Comparison of ENCODE assay signal across 8 cellular contexts in the genomic region with DNA sequence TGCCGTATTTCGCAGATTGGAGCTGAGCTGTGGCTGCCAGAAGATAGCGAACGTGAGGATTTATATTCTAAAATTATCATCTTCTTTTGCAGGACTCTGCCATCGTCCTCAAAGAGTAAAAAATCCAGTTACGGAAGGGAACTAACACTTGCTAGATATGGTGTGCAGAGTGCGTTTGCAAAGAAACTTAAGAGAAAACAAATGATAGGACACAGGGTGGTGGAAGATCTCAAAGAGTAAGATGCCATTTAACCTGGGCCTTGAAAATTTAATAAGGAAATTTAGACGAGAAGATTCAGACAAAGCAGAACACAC. TPM values are rescaled to one million over a fixed set of nuclear protein-coding genes. Genes with fewer than 3 reads are reported as not detected.
DNase-seq lines count a peak whose midpoint lies in the region; ATAC-seq lines count a peak whose summit lies in the region.

No MANE protein-coding gene starts in this region.

- H3K4me1 ChIP-seq in ES-I3 (ENCODE audit: insufficient read depth, low read length) = peaks cover 12% of the 10 kb centered on the region
- peaks cover 22% of the 10 kb centered on the region; the same call in 1 of the 2 replicates for H3K4me1 ChIP-seq in HUES6 (ENCODE audit: control insufficient read depth, insufficient read depth, low read length)
- H3K4me1 ChIP-seq in duodenal mucosa (ENCODE audit: control insufficient read depth in 1 of 2, insufficient read depth in 2 of 2, low read length in 2 of 2) = peaks cover 0 to 15% of the 10 kb centered on the region in 2 donors
- H3K4me1 ChIP-seq in neuronal stem cell (ENCODE audit: control insufficient read depth in 2 of 2, insufficient read depth in 1 of 2, low read depth in 1 of 2, low read length in 2 of 2) = peaks cover 0 to 3% of the 10 kb centered on the region in 2 donors

- H2BK12ac ChIP-seq in neuronal stem cell (ENCODE audit: low read length) = no peak overlapping the region

- H4K91ac ChIP-seq in neuronal stem cell (ENCODE audit: low read depth, low read length, poor library complexity) = no peak overlapping the region

- no peak overlapping the region for H3K23ac ChIP-seq in neuronal stem cell (ENCODE audit: low read depth, low read length, poor library complexity)

- H3K4me3 ChIP-seq in HUES6 (ENCODE audit: low read depth, low read length) = peak overlapping the region; percentile 90
- H3K4me3 ChIP-seq in duodenal mucosa (ENCODE audit: low read depth in 1 of 2, low read length in 2 of 2) = peak overlapping the region; percentile 84 to 98
- H3K4me3 ChIP-seq in neuronal stem cell (ENCODE audit: low read length in 2 of 2) = peak overlapping the region; percentile 84 to 89

- H3K27ac ChIP-seq in HUES6 (ENCODE audit: low read depth, low read length) = peak overlapping the region; percentile 77; the same call in 1 of the 2 replicates
- H3K27ac ChIP-seq in duodenal mucosa (ENCODE audit: low read depth, low read length) = peak overlapping the region; percentile 76
- peak overlapping the region; percentile 52 for H3K27ac ChIP-seq in neuronal stem cell (replicated peaks; ENCODE audit: low read length)

- peak overlapping the region; percentile 90 for H2AFZ ChIP-seq in neuronal stem cell (ENCODE audit: low read length)

- no peak for ATAC-seq in HG03571 (IDR thresholded peaks at IDR 0.05; ENCODE audit: unreplicated experiment)

- peak overlapping the region; percentile 90 for H2BK5ac ChIP-seq in neuronal stem cell (ENCODE audit: low read length)

- H3K36me3 ChIP-seq in ES-I3 (ENCODE audit: insufficient read depth, low read length) (no peaks in the 10 kb centered on the region; the same call in 1 of the 2 replicates), HUES6 (ENCODE audit: control insufficient read depth, insufficient read depth, low read length) (peaks cover 23% of the 10 kb centered on the region), duodenal mucosa (ENCODE audit: control insufficient read depth in 1 of 2, insufficient read depth in 2 of 2, low read length in 2 of 2) (peaks cover 0 to under 1% of the 10 kb centered on the region in 2 donors), neuronal stem cell (replicated peaks in 1 of 2; ENCODE audit: control insufficient read depth in 2 of 2, insufficient read depth in 2 of 2, low read length in 2 of 2) (peaks cover 6 to 29% of the 10 kb centered on the region in 2 donors)

- DNase-seq in neuronal stem cell (ENCODE audit: low spot score) (no peak), NCI-H774 (lab: John Stamatoyannopoulos, UW) (no peak), COLO829 (ENCODE audit: low spot score) (no peak), inferior parietal cortex (ENCODE audit: extremely low spot score) (no peak)

- H2BK120ac ChIP-seq in neuronal stem cell (ENCODE audit: low read depth, low read length) = no peak overlapping the region

- no peak overlapping the region for H2AK5ac ChIP-seq in neuronal stem cell (ENCODE audit: low read depth, low read length)

- no peak overlapping the region for H3K18ac ChIP-seq in neuronal stem cell (ENCODE audit: low read length)

- H2BK15ac ChIP-seq in neuronal stem cell (ENCODE audit: low read length) = no peak overlapping the region

- H3K9ac ChIP-seq in ES-I3 (ENCODE audit: low read depth, low read length) (peak overlapping the region; percentile 94), HUES6 (ENCODE audit: low read length) (peak overlapping the region; percentile 87), duodenal mucosa (ENCODE audit: low read depth in 1 of 2, low read length in 2 of 2) (peak overlapping the region; percentile 79 to 96), neuronal stem cell (ENCODE audit: low read depth, low read length, poor library complexity) (no peak overlapping the region)

- no peaks in the 10 kb centered on the region for H3K79me1 ChIP-seq in neuronal stem cell (ENCODE audit: low read depth, low read length)

- no peak overlapping the region for H3K14ac ChIP-seq in neuronal stem cell (ENCODE audit: low read length)

- no peak overlapping the region for H4K8ac ChIP-seq in neuronal stem cell (ENCODE audit: low read depth, low read length)

- no CpG with 5 or more reads among the region's 8 CpGs for WGBS in neuronal stem cell (ENCODE audit: extremely low coverage in 2 of 2, insufficient read length in 2 of 2, insufficient replicate concordance in 1 of 2), 2 donors

- H3K4me2 ChIP-seq in neuronal stem cell (ENCODE audit: insufficient read depth, low read length, poor library complexity, severe bottlenecking) = peak overlapping the region; percentile 50

- H3K27me3 ChIP-seq in HUES6 (ENCODE audit: control insufficient read depth, insufficient read depth, low read length) (no peaks in the 10 kb centered on the region), duodenal mucosa (ENCODE audit: control insufficient read depth in 1 of 2, insufficient read depth in 2 of 2, low read length in 2 of 2) (no peaks in the 10 kb centered on the region), neuronal stem cell (ENCODE audit: control insufficient read depth in 3 of 3, insufficient read depth in 3 of 3, low read depth in 1 of 3, low read length in 3 of 3) (no peaks in the 10 kb centered on the region)

- H3K9me3 ChIP-seq in ES-I3 (ENCODE audit: control insufficient read depth, insufficient read depth, low read length) = no peaks in the 10 kb centered on the region
- H3K9me3 ChIP-seq in HUES6 (ENCODE audit: control insufficient read depth, insufficient read depth, low read depth, low read length) = no peaks in the 10 kb centered on the region
- H3K9me3 ChIP-seq in duodenal mucosa (ENCODE audit: control insufficient read depth in 1 of 2, low read length in 2 of 2) = no peaks in the 10 kb centered on the region
- H3K9me3 ChIP-seq in neuronal stem cell (replicated peaks in 1 of 2; ENCODE audit: control insufficient read depth in 2 of 2, insufficient read depth in 1 of 2, low read depth in 1 of 2, low read length in 2 of 2) = no peaks in the 10 kb centered on the region

- no peak overlapping the region for H3K4ac ChIP-seq in neuronal stem cell (ENCODE audit: low read length)

RNA-seq across cellular contexts. Expression of a gene that starts 0.6 kb away (rescaled TPM):
- 166 TPM for polyA plus RNA-seq in neuronal stem cell (2013, experiment 1 of 2)
- polyA plus RNA-seq in neuronal stem cell (2013, experiment 2 of 2) = 178 TPM

RNA-seq across cellular contexts. Expression of a gene that starts 0.8 kb away (rescaled TPM):
- polyA plus RNA-seq in neuronal stem cell (2013, experiment 1 of 2) = 19.8 TPM
- polyA plus RNA-seq in neuronal stem cell (2013, experiment 2 of 2) = 21.4 TPM
